Comparison of ENCODE assay signal across 16 cellular contexts in genomic region chr3:122058294-122058693, GRCh38. TPM values are rescaled to one million over a fixed set of nuclear protein-coding genes. Genes with fewer than 3 reads are reported as not detected.
"Had no signal": no experiment of that assay in that cellular context is flagged by ENCODE, and none has a peak within 500 bp of the region (broad histone marks: within the 10 kb centered on the region; RNA-seq: fewer than 3 reads in every experiment).

No MANE protein-coding gene starts in this region.

- H3K27ac Mint-ChIP-seq: activated CD4-positive, alpha-beta T cell treated with anti-CD3 and anti-CD28 coated beads, Interleukin-2, amount 10 ng/mL, durations not matched to agents 24 days and 14 days; activated naive CD4-positive, alpha-beta T cell treated with anti-CD3 and anti-CD28 coated beads for 36 hours; activated T-helper 17 cell treated with anti-CD3 and anti-CD28 coated beads, Interleukin-2, amount 50 U/mL, for 72 hours; WTC11 had no signal

- H3K36me3 Mint-ChIP-seq: WTC11 had no signal

- H3K4me3 Mint-ChIP-seq: activated CD4-positive, alpha-beta T cell treated with anti-CD3 and anti-CD28 coated beads, Interleukin-2, amount 10 ng/mL, durations not matched to agents 24 days and 14 days; activated naive CD4-positive, alpha-beta T cell treated with anti-CD3 and anti-CD28 coated beads for 36 hours; activated T-helper 17 cell treated with anti-CD3 and anti-CD28 coated beads, Interleukin-2, amount 50 U/mL, for 72 hours; WTC11 had no signal

- H3K9me3 ChIP-seq: mucosa of descending colon, neutrophil, stomach had no signal

- H3K4me1 Mint-ChIP-seq: activated CD4-positive, alpha-beta T cell treated with anti-CD3 and anti-CD28 coated beads, Interleukin-2, amount 10 ng/mL, durations not matched to agents 24 days and 14 days; activated T-helper 17 cell treated with anti-CD3 and anti-CD28 coated beads, Interleukin-2, amount 50 U/mL, for 72 hours had no signal

- ATAC-seq: activated T-helper 17 cell treated with anti-CD3 and anti-CD28 coated beads, Interleukin-2, amount 50 U/mL, for 72 hours; mucosa of descending colon; naive thymus-derived CD8-positive, alpha-beta T cell; WTC11 had no signal

- DNase-seq: activated CD4-positive, alpha-beta T cell treated with anti-CD3 and anti-CD28 coated beads, Interleukin-2, amount 10 ng/mL, durations not matched to agents 24 days and 14 days; activated CD8-positive, alpha-beta memory T cell treated with anti-CD3 and anti-CD28 coated beads for 24 hours; activated naive CD4-positive, alpha-beta T cell treated with anti-CD3 and anti-CD28 coated beads for 36 hours; activated T-cell treated with anti-CD3 and anti-CD28 coated beads for 4 hours; foreskin melanocyte; head of caudate nucleus; mucosa of descending colon; naive thymus-derived CD8-positive, alpha-beta T cell; stimulated activated CD4-positive, alpha-beta T cell treated with anti-CD3 and anti-CD28 coated beads, Interleukin-4, amount 100 ng/mL, for 4 hours; stomach had no signal

RNA-seq across cellular contexts. Expression of gene CD86, which starts 3.1 kb away (rescaled TPM):
- total RNA-seq: activated naive CD4-positive, alpha-beta T cell treated with anti-CD3 and anti-CD28 coated beads for 36 hours; cardiac muscle cell; endothelial cell of umbilical vein; lung microvascular endothelial cell had no signal

RNA-seq across cellular contexts. Expression of gene ILDR1, which starts 36.2 kb away (rescaled TPM):
- total RNA-seq: activated naive CD4-positive, alpha-beta T cell treated with anti-CD3 and anti-CD28 coated beads for 36 hours; endothelial cell of umbilical vein; lung microvascular endothelial cell; naive thymus-derived CD8-positive, alpha-beta T cell had no signal
